9 cellular contexts compared by ENCODE assay signal in genomic region chr14:67940894-67941455, GRCh38.
A peak's percentile ranks its signal among the peaks of the same experiment; 100 is the strongest.
DNase-seq lines count a peak whose midpoint lies in the region; ATAC-seq and TF ChIP-seq lines count a peak whose summit lies in the region.
"Had no signal": no experiment of that assay in that cellular context is flagged by ENCODE, and none has a peak within 500 bp of the region (broad histone marks: within the 10 kb centered on the region; RNA-seq: fewer than 3 reads in every experiment).

No MANE protein-coding gene starts in this region.

- no peak overlapping the region for H3K4me3 ChIP-seq in BLaER1 treated with 17β-estradiol and CSF1 and Interleukin-3, amounts not matched to agents 10 nM and 100 nM
- no peak overlapping the region for H3K4me3 ChIP-seq in fibroblast of villous mesenchyme (ENCODE audit: low read depth, low read length)

- H3K27me3 ChIP-seq in BLaER1 treated with 17β-estradiol and CSF1 and Interleukin-3, amounts not matched to agents 10 nM and 100 nM: no peaks in the 10 kb centered on the region

- in situ Hi-C loops in SK-MEL-5 (cut with HindIII; ENCODE audit: low pct_unique_long_range_greater_than_20kb, low sequenced_read_pairs): no loop called here

- H3K4me2 ChIP-seq in BLaER1 treated with 17β-estradiol and CSF1 and Interleukin-3, amounts not matched to agents 10 nM and 100 nM: peak overlapping the region; percentile 6 to 52 (median 24); a peak in 13 of 22 replicates

- no peaks in the 10 kb centered on the region for H4K20me1 ChIP-seq in BLaER1 treated with 17β-estradiol and CSF1 and Interleukin-3, amounts not matched to agents 10 nM and 100 nM

- ATAC-seq in HG02870 (IDR thresholded peaks at IDR 0.05; ENCODE audit: unreplicated experiment) (no peak), HG03378 (IDR thresholded peaks at IDR 0.05; ENCODE audit: unreplicated experiment) (no peak)
- ATAC-seq: natural killer cell treated with Interleukin-12 subunit alpha and Interleukin-12 subunit beta and Interleukin-15 and Interleukin-18, amount 100 ng/mL, for 72 hours had no signal

- DNase-seq in SK-MEL-5 (ENCODE audit: low read depth, low spot score): peak; percentile 66
- peak; percentile 91 for DNase-seq in fibroblast of villous mesenchyme (ENCODE audit: low read depth)
- peak; percentile 7 for DNase-seq in pons (ENCODE audit: low spot score)
- no peak for DNase-seq in middle frontal gyrus (ENCODE audit: extremely low spot score, low spot score)
- DNase-seq in mesenteric fat pad (ENCODE audit: low spot score): no peak

- peak overlapping the region in 3 of 11 experiments; percentile 2 to 23 (median 5); a peak in 3 of 22 replicates for H3K9ac ChIP-seq in BLaER1 treated with 17β-estradiol and CSF1 and Interleukin-3, amounts not matched to agents 10 nM and 100 nM

- H3K27ac ChIP-seq in BLaER1 treated with 17β-estradiol and CSF1 and Interleukin-3, amounts not matched to agents 10 nM and 100 nM: no peak overlapping the region

- H3K36me3 ChIP-seq in BLaER1 treated with 17β-estradiol and CSF1 and Interleukin-3, amounts not matched to agents 10 nM and 100 nM: no peaks in the 10 kb centered on the region

- no peaks in the 10 kb centered on the region for H3K9me3 ChIP-seq in BLaER1 treated with 17β-estradiol and CSF1 and Interleukin-3, amounts not matched to agents 10 nM and 100 nM (replicated peaks in 1 of 11)

- peaks cover 15 to 40% (median 23%) of the 10 kb centered on the region in 10 experiments; a peak in 19 of 20 replicates for H3K4me1 ChIP-seq in BLaER1 treated with 17β-estradiol and CSF1 and Interleukin-3, amounts not matched to agents 10 nM and 100 nM

- no peak for TF ChIP-seq CTCF in fibroblast of villous mesenchyme (IDR thresholded peaks at IDR 0.05; ENCODE audit: insufficient read depth, low read depth, low read length)

Comparison
In these comparisons a context has a peak if more than half of its experiments do, and no peak if none do; other contexts are left out.
1. DNase-seq: peak in SK-MEL-5 (single experiment), fibroblast of villous mesenchyme (single experiment) and pons (single experiment); none in middle frontal gyrus (single experiment) and mesenteric fat pad (single experiment).